In the genomic region with DNA sequence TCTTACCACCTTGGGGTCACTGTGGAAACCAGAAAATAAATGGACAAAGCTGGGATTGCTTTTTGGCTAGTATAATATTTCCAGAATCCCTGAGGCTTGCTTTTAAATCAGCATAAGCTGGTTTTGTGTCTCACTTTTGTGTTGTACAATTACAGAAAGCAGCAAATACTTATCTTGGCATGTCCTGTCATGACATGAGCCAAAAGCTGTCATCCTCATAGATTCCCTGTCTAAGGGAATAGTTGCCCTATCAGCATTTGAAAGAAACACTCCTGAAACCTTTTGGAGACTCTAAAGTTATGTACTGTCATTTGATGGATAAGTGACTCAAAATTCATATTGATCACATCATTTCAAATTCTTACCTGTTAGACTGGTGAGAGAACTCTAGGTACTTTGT, we compare ENCODE assay signal across 6 cellular contexts.
"Had no signal": no experiment of that assay in that cellular context is flagged by ENCODE, and none has a peak within 500 bp of the region (broad histone marks: within the 10 kb centered on the region; RNA-seq: fewer than 3 reads in every experiment).

No MANE protein-coding gene starts in this region.

- DNase-seq: IMR-90, KBM-7 had no signal

- H3K27me3 Mint-ChIP-seq: IgD-negative memory B cell had no signal

- H3K27ac Mint-ChIP-seq: IgD-negative memory B cell had no signal

- ATAC-seq: HepG2, K562 had no signal

- H3K36me3 Mint-ChIP-seq: IgD-negative memory B cell had no signal

- H3K27ac ChIP-seq: HL-60 had no signal

- H3K4me3 Mint-ChIP-seq: IgD-negative memory B cell had no signal

- H3K4me1 Mint-ChIP-seq: IgD-negative memory B cell had no signal

- H3K4me3 ChIP-seq: K562 had no signal
